8 cellular contexts compared by ENCODE assay signal in genomic region chr9:124110307-124110915, GRCh38.
DNase-seq lines count a peak whose midpoint lies in the region; ATAC-seq and TF ChIP-seq lines count a peak whose summit lies in the region.
"Had no signal": no experiment of that assay in that cellular context is flagged by ENCODE, and none has a peak within 500 bp of the region (broad histone marks: within the 10 kb centered on the region; RNA-seq: fewer than 3 reads in every experiment).

No MANE protein-coding gene starts in this region.

- H3K36me3 ChIP-seq in GM23338 (ENCODE audit: insufficient read depth), result no peaks in the 10 kb centered on the region

- no peaks in the 10 kb centered on the region; the same call in 2 of the 3 replicates for H3K9me3 Mint-ChIP-seq in GM23338

- H3K36me3 Mint-ChIP-seq in GM23338 (ENCODE audit: low read depth), result no peaks in the 10 kb centered on the region

- H2AFZ ChIP-seq in GM23338, result no peak overlapping the region
- H2AFZ ChIP-seq: PC-9 had no signal

- DNase-seq in GM23338 (ENCODE audit: low spot score) (peak; percentile 88), RKO (ENCODE audit: low spot score) (peak; percentile 75), brain pericyte (ENCODE audit: low read depth, low spot score) (peak; percentile 64), left lobe of liver (ENCODE audit: low spot score) (no peak), stromal cell of bone marrow (ENCODE audit: low read depth) (peak; percentile 33)

- no peaks in the 10 kb centered on the region for H3K9me2 ChIP-seq in GM23338 (ENCODE audit: insufficient read depth)

- H3K27me3 ChIP-seq in GM23338 (ENCODE audit: insufficient read depth), result no peaks in the 10 kb centered on the region

- H3K4me3 ChIP-seq in GM23338, result no peak overlapping the region
- H3K4me3 ChIP-seq: PC-9 had no signal

- no peak overlapping the region for H3K4me3 Mint-ChIP-seq in GM23338

- no peak for TF ChIP-seq CTCF in GM23338 (conservative IDR thresholded peaks at IDR 0.05; ENCODE audit: low read depth in 2 of 2)

- H3K4me1 Mint-ChIP-seq in GM23338, result peaks cover 6% of the 10 kb centered on the region

- H3F3A ChIP-seq in GM23338 (replicated peaks; ENCODE audit: low read depth), result no peaks in the 10 kb centered on the region

- no peak overlapping the region for H3K27ac ChIP-seq in GM23338 (ENCODE audit: low read depth)
- H3K27ac ChIP-seq: PC-9 had no signal

- peaks cover 2% of the 10 kb centered on the region for H3K27me3 Mint-ChIP-seq in GM23338 (ENCODE audit: insufficient read depth, low read depth, poor library complexity)

- peaks cover 2% of the 10 kb centered on the region; the same call in 1 of the 2 replicates for H4K20me1 ChIP-seq in GM23338 (replicated peaks; ENCODE audit: insufficient read depth)

- ATAC-seq in GM23338 (peak; percentile 90), left lobe of liver (peak; percentile 85), GM21825 (IDR thresholded peaks at IDR 0.05; ENCODE audit: unreplicated experiment) (no peak), HG02678 (IDR thresholded peaks at IDR 0.05; ENCODE audit: unreplicated experiment) (no peak)

- no peaks in the 10 kb centered on the region for H3K79me2 ChIP-seq in GM23338 (replicated peaks; ENCODE audit: insufficient read depth)

- H3K27ac Mint-ChIP-seq in GM23338, result no peak overlapping the region

- H3K4me1 ChIP-seq in GM23338 (ENCODE audit: insufficient read depth), result no peaks in the 10 kb centered on the region

- no peak overlapping the region for H3K4me2 ChIP-seq in GM23338
- H3K4me2 ChIP-seq: PC-9 had no signal

TF ChIP-seq in GM23338, 12 proteins besides CTCF, POLR2A, EP300 and RAD21:
- 0 out of 2 replicates have a peak, but pooled peaks have one; percentile 23 for TF ChIP-seq ETS1 (IDR thresholded peaks at IDR 0.05)
- no peak for TF ChIP-seq STAT1 (IDR thresholded peaks at IDR 0.05; ENCODE audit: unreplicated experiment)
- peak; percentile 73 for TF ChIP-seq CREB1 (CRISPR knock-in tag; IDR thresholded peaks at IDR 0.05; ENCODE audit: low read depth)
- TF ChIP-seq, protein P1, sequence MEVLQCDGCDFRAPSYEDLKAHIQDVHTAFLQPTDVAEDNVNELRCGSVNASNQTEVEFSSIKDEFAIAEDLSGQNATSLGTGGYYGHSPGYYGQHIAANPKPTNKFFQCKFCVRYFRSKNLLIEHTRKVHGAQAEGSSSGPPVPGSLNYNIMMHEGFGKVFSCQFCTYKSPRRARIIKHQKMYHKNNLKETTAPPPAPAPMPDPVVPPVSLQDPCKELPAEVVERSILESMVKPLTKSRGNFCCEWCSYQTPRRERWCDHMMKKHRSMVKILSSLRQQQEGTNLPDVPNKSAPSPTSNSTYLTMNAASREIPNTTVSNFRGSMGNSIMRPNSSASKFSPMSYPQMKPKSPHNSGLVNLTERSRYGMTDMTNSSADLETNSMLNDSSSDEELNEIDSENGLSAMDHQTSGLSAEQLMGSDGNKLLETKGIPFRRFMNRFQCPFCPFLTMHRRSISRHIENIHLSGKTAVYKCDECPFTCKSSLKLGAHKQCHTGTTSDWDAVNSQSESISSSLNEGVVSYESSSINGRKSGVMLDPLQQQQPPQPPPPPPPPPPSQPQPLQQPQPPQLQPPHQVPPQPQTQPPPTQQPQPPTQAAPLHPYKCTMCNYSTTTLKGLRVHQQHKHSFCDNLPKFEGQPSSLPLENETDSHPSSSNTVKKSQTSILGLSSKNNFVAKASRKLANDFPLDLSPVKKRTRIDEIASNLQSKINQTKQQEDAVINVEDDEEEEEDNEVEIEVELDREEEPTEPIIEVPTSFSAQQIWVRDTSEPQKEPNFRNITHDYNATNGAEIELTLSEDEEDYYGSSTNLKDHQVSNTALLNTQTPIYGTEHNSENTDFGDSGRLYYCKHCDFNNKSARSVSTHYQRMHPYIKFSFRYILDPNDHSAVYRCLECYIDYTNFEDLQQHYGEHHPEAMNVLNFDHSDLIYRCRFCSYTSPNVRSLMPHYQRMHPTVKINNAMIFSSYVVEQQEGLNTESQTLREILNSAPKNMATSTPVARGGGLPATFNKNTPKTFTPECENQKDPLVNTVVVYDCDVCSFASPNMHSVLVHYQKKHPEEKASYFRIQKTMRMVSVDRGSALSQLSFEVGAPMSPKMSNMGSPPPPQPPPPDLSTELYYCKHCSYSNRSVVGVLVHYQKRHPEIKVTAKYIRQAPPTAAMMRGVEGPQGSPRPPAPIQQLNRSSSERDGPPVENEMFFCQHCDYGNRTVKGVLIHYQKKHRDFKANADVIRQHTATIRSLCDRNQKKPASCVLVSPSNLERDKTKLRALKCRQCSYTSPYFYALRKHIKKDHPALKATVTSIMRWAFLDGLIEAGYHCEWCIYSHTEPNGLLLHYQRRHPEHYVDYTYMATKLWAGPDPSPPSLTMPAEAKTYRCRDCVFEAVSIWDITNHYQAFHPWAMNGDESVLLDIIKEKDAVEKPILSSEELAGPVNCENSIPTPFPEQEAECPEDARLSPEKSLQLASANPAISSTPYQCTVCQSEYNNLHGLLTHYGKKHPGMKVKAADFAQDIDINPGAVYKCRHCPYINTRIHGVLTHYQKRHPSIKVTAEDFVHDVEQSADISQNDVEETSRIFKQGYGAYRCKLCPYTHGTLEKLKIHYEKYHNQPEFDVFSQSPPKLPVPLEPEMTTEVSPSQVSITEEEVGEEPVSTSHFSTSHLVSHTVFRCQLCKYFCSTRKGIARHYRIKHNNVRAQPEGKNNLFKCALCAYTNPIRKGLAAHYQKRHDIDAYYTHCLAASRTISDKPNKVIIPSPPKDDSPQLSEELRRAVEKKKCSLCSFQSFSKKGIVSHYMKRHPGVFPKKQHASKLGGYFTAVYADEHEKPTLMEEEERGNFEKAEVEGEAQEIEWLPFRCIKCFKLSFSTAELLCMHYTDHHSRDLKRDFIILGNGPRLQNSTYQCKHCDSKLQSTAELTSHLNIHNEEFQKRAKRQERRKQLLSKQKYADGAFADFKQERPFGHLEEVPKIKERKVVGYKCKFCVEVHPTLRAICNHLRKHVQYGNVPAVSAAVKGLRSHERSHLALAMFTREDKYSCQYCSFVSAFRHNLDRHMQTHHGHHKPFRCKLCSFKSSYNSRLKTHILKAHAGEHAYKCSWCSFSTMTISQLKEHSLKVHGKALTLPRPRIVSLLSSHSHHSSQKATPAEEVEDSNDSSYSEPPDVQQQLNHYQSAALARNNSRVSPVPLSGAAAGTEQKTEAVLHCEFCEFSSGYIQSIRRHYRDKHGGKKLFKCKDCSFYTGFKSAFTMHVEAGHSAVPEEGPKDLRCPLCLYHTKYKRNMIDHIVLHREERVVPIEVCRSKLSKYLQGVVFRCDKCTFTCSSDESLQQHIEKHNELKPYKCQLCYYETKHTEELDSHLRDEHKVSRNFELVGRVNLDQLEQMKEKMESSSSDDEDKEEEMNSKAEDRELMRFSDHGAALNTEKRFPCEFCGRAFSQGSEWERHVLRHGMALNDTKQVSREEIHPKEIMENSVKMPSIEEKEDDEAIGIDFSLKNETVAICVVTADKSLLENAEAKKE (CRISPR knock-in tag; IDR thresholded peaks at IDR 0.05), result 0 out of 2 replicates have a peak, but pooled peaks have one; percentile 22
- TF ChIP-seq, protein P2, sequence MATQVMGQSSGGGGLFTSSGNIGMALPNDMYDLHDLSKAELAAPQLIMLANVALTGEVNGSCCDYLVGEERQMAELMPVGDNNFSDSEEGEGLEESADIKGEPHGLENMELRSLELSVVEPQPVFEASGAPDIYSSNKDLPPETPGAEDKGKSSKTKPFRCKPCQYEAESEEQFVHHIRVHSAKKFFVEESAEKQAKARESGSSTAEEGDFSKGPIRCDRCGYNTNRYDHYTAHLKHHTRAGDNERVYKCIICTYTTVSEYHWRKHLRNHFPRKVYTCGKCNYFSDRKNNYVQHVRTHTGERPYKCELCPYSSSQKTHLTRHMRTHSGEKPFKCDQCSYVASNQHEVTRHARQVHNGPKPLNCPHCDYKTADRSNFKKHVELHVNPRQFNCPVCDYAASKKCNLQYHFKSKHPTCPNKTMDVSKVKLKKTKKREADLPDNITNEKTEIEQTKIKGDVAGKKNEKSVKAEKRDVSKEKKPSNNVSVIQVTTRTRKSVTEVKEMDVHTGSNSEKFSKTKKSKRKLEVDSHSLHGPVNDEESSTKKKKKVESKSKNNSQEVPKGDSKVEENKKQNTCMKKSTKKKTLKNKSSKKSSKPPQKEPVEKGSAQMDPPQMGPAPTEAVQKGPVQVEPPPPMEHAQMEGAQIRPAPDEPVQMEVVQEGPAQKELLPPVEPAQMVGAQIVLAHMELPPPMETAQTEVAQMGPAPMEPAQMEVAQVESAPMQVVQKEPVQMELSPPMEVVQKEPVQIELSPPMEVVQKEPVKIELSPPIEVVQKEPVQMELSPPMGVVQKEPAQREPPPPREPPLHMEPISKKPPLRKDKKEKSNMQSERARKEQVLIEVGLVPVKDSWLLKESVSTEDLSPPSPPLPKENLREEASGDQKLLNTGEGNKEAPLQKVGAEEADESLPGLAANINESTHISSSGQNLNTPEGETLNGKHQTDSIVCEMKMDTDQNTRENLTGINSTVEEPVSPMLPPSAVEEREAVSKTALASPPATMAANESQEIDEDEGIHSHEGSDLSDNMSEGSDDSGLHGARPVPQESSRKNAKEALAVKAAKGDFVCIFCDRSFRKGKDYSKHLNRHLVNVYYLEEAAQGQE (IDR thresholded peaks at IDR 0.05; ENCODE audit: unreplicated experiment), result peak; percentile 100
- TF ChIP-seq JUNB (IDR thresholded peaks at IDR 0.05; ENCODE audit: unreplicated experiment), result no peak
- peak; percentile 54; the same call in 1 of the 2 replicates for TF ChIP-seq ZNF331 (CRISPR knock-in tag; IDR thresholded peaks at IDR 0.05; ENCODE audit: low read depth)
- no peak for TF ChIP-seq POLR2AphosphoS5 (IDR thresholded peaks at IDR 0.05; ENCODE audit: low read depth)
- no peak for TF ChIP-seq EZH2 (IDR thresholded peaks at IDR 0.05; ENCODE audit: low read depth, unreplicated experiment)
- no peak for TF ChIP-seq EZH2phosphoT487 (IDR thresholded peaks at IDR 0.05; ENCODE audit: unreplicated experiment)
- peak; percentile 98 for TF ChIP-seq ZNF114 (CRISPR knock-in tag; IDR thresholded peaks at IDR 0.05)

Comparison
In these comparisons a context has a peak if more than half of its experiments do, and no peak if none do; other contexts are left out.
1. ATAC-seq: peak in GM23338 (single experiment) and left lobe of liver (single experiment); none in GM21825 (single experiment) and HG02678 (single experiment).